Comparison of ENCODE assay signal across 18 cellular contexts in the genomic region with DNA sequence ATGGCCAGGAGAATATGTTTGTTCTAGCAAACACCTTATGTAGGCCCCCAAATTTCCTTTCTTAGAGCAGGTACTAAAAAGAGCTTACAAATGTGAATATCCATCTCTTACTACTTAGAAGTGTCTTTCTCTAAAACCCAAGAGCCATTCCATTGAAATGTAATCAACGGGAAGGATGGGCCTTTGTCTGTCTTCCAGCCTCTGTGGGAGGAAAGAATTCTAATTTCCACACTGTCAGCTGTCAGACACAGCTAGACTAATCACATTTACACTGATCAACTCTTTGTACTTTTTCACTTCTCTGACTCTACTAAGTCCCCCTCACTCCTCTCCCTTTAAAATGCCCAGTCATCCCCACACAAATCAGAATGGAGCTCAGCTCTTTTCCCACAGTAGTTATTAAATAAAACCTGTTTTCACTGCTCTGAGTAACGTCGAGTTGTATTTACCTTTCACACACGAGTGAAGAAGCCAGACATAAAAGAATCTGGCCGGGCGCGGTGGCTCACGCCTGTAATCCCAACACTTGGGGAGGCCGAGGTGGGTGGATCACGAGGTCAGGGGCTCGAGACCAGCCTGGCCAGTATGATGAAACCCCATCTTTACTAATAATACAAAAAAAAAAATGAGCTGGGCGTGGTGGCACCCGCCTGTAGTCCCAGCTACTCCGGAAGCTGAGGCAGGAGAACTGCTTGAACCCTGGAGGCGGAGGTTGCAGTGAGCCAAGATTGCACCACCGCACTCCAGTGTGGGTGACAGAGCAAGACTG. TPM values are rescaled to one million over a fixed set of nuclear protein-coding genes. Genes with fewer than 3 reads are reported as not detected.
DNase-seq lines count a peak whose midpoint lies in the region; ATAC-seq and TF ChIP-seq lines count a peak whose summit lies in the region.
"Had no signal": no experiment of that assay in that cellular context is flagged by ENCODE, and none has a peak within 500 bp of the region (broad histone marks: within the 10 kb centered on the region; RNA-seq: fewer than 3 reads in every experiment).

No MANE protein-coding gene starts in this region.

- H2BK120ac ChIP-seq in H9 (ENCODE audit: low read depth, low read length, poor library complexity, severe bottlenecking): peak overlapping the region; percentile 28

- H2AFZ ChIP-seq in H9 (ENCODE audit: low read length) (no peak overlapping the region), neural progenitor cell (replicated peaks) (no peak overlapping the region)

- H3K4me3 Mint-ChIP-seq in H9: peak overlapping the region; percentile 15 to 27
- peak overlapping the region; percentile 38 for H3K4me3 Mint-ChIP-seq in neural progenitor cell
- H3K4me3 Mint-ChIP-seq: activated CD4-positive, alpha-beta T cell treated with anti-CD3 and anti-CD28 coated beads for 36 hours; activated T-cell treated with anti-CD3 and anti-CD28 coated beads, Interleukin-2, amount 50 U/mL, for 72 hours; CD4-positive, alpha-beta T cell; nephron had no signal

- no peak overlapping the region for H3K14ac ChIP-seq in H9 (ENCODE audit: insufficient read depth, low read length)

- H3K18ac ChIP-seq in H9 (ENCODE audit: insufficient read length, low read depth, low read length): no peak overlapping the region

- H3K56ac ChIP-seq in H9 (ENCODE audit: insufficient read length, low read depth, low read length): no peak overlapping the region

- no peaks in the 10 kb centered on the region for H3K9me3 ChIP-seq in H9 (ENCODE audit: control insufficient read depth, low read depth, low read length)
- no peaks in the 10 kb centered on the region for H3K9me3 ChIP-seq in neural progenitor cell (ENCODE audit: low read depth)
- H3K9me3 ChIP-seq: ascending aorta, gastroesophageal sphincter had no signal

- TF ChIP-seq CTCF in H9 (conservative IDR thresholded peaks at IDR 0.05): no peak
- no peak for TF ChIP-seq CTCF in neural progenitor cell (IDR thresholded peaks at IDR 0.05)

- H3K23me2 ChIP-seq in H9 (ENCODE audit: insufficient read length, low read depth, low read length, poor library complexity, severe bottlenecking): no peaks in the 10 kb centered on the region

- H3K4me1 ChIP-seq in H9 (ENCODE audit: insufficient read depth, low read length): no peaks in the 10 kb centered on the region; the same call in 1 of the 2 replicates
- peaks cover 14% of the 10 kb centered on the region for H3K4me1 ChIP-seq in neural progenitor cell
- H3K4me1 ChIP-seq: ascending aorta, gastroesophageal sphincter had no signal

- no peak for DNase-seq in H9
- DNase-seq in NOMO-1 treated with DMSO at 0.1 percent for 48 hours (lab: John Stamatoyannopoulos, UW; ENCODE audit: unreplicated experiment): peak; percentile 39
- no peak for DNase-seq in epithelial cell of prostate (ENCODE audit: low read depth, low spot score)
- DNase-seq in neural progenitor cell (ENCODE audit: low spot score): peak; percentile 81
- DNase-seq in ACHN: no peak
- no peak for DNase-seq in NCI-H526 (lab: John Stamatoyannopoulos, UW)
- DNase-seq: activated CD4-positive, alpha-beta T cell treated with anti-CD3 and anti-CD28 coated beads for 36 hours; activated T-cell treated with anti-CD3 and anti-CD28 coated beads, Interleukin-2, amount 50 U/mL, for 72 hours; CD4-positive, alpha-beta T cell; effector CD4-positive, alpha-beta T cell; GOT3; kidney; NCI-H2171 had no signal

- H3K79me2 ChIP-seq in H9 (ENCODE audit: insufficient read depth, low read length) (peaks cover 3% of the 10 kb centered on the region), neural progenitor cell (ENCODE audit: low read depth) (peaks cover 71% of the 10 kb centered on the region)

- no peak overlapping the region for H3K4ac ChIP-seq in H9 (ENCODE audit: low read depth, low read length)

- no peak overlapping the region for H3T11ph ChIP-seq in H9 (ENCODE audit: low read length)

- no peak overlapping the region for H2BK15ac ChIP-seq in H9 (ENCODE audit: low read depth, low read length)

- H3K36me3 ChIP-seq in neural progenitor cell: peaks cover 7% of the 10 kb centered on the region

- no peak overlapping the region for H2BK12ac ChIP-seq in H9 (ENCODE audit: insufficient read length, low read depth, low read length)

- peak overlapping the region; percentile 41 for H3K27ac ChIP-seq in H9 (ENCODE audit: insufficient read length, low read depth, low read length)
- H3K27ac ChIP-seq in epithelial cell of prostate: peak overlapping the region; percentile 29
- peak overlapping the region; percentile 93 for H3K27ac ChIP-seq in neural progenitor cell
- H3K27ac ChIP-seq: ascending aorta, gastroesophageal sphincter had no signal

- H4K5ac ChIP-seq in H9 (ENCODE audit: insufficient read length, low read depth, low read length): no peak overlapping the region

- no peak overlapping the region for H4K8ac ChIP-seq in H9 (replicated peaks; ENCODE audit: insufficient read length, low read depth, low read length)

- H3K9me3 Mint-ChIP-seq in H9: no peaks in the 10 kb centered on the region
- no peaks in the 10 kb centered on the region for H3K9me3 Mint-ChIP-seq in neural progenitor cell
- H3K9me3 Mint-ChIP-seq: activated T-cell treated with anti-CD3 and anti-CD28 coated beads, Interleukin-2, amount 50 U/mL, for 72 hours; CD4-positive, alpha-beta T cell; nephron had no signal

- H3K27me3 ChIP-seq in H9 (ENCODE audit: insufficient read depth, low read length) (no peaks in the 10 kb centered on the region), neural progenitor cell (no peaks in the 10 kb centered on the region)
- H3K27me3 ChIP-seq: ascending aorta, gastroesophageal sphincter had no signal

- no peak overlapping the region for H2BK5ac ChIP-seq in H9 (ENCODE audit: insufficient read length, low read length)

- no peak overlapping the region for H3K9ac ChIP-seq in H9 (ENCODE audit: extremely low read depth, insufficient read length, low read length)
- no peak overlapping the region for H3K9ac ChIP-seq in neural progenitor cell

- WGBS in H9 (ENCODE audit: extremely low coverage, insufficient read length, low lambda C conversion rate): no CpG with 5 or more reads among the region's 16 CpGs

- peaks cover 0 to 20% (median 3%) of the 10 kb centered on the region in 3 experiments; a peak in 4 of 7 replicates for H3K36me3 Mint-ChIP-seq in H9 (ENCODE audit: insufficient read depth in 1 of 3, low read depth in 3 of 3)
- peaks cover 10% of the 10 kb centered on the region for H3K36me3 Mint-ChIP-seq in neural progenitor cell

- H3K4me2 ChIP-seq in H9 (ENCODE audit: insufficient read depth, insufficient read length, low read length) (peak overlapping the region; percentile 29), neural progenitor cell (peak overlapping the region; percentile 55)

- no peak overlapping the region for H3K4me3 ChIP-seq in neural progenitor cell
- H3K4me3 ChIP-seq: ascending aorta, gastroesophageal sphincter had no signal

- no peak overlapping the region for H2AK5ac ChIP-seq in H9 (ENCODE audit: insufficient read length, low read length)

- H3K27ac Mint-ChIP-seq in H9 (peak overlapping the region; percentile 72 to 94 (median 78); a peak in 6 of 7 replicates), neural progenitor cell (peak overlapping the region; percentile 85)
- H3K27ac Mint-ChIP-seq: activated CD4-positive, alpha-beta T cell treated with anti-CD3 and anti-CD28 coated beads for 36 hours; activated T-cell treated with anti-CD3 and anti-CD28 coated beads, Interleukin-2, amount 50 U/mL, for 72 hours; CD4-positive, alpha-beta T cell had no signal

- in situ Hi-C loops in ACHN (cut with HindIII; ENCODE audit: low pct_ligation_motif_present, low pct_unique_long_range_greater_than_20kb, low sequenced_read_pairs): no loop called here

- H3F3A ChIP-seq in neural progenitor cell (ENCODE audit: low read depth): peaks cover 28% of the 10 kb centered on the region

- H4K20me1 ChIP-seq in H9 (ENCODE audit: control insufficient read depth, insufficient read depth, insufficient read length) (no peaks in the 10 kb centered on the region), neural progenitor cell (ENCODE audit: low read depth) (peaks cover 29% of the 10 kb centered on the region)

- H4K91ac ChIP-seq in H9 (ENCODE audit: insufficient read length, low read depth, low read length): no peak overlapping the region

- no peak for ATAC-seq in HG02973 (IDR thresholded peaks at IDR 0.05; ENCODE audit: unreplicated experiment)
- ATAC-seq in HG03139 (IDR thresholded peaks at IDR 0.05; ENCODE audit: unreplicated experiment): no peak
- ATAC-seq: activated CD4-positive, alpha-beta T cell treated with anti-CD3 and anti-CD28 coated beads for 36 hours; activated T-cell treated with anti-CD3 and anti-CD28 coated beads, Interleukin-2, amount 50 U/mL, for 72 hours; gastroesophageal sphincter had no signal

- H3K4me1 Mint-ChIP-seq in H9 (peaks cover 47% of the 10 kb centered on the region in 2 experiments), neural progenitor cell (peaks cover 23% of the 10 kb centered on the region)
- H3K4me1 Mint-ChIP-seq: nephron had no signal

- H3K27me3 Mint-ChIP-seq in H9 (ENCODE audit: low read depth) (no peaks in the 10 kb centered on the region), neural progenitor cell (ENCODE audit: insufficient read depth, low read depth) (no peaks in the 10 kb centered on the region)
- H3K27me3 Mint-ChIP-seq: activated CD4-positive, alpha-beta T cell treated with anti-CD3 and anti-CD28 coated beads for 36 hours; CD4-positive, alpha-beta T cell had no signal

- peaks cover 3% of the 10 kb centered on the region for H3K79me1 ChIP-seq in H9 (ENCODE audit: insufficient read depth, low read depth, low read length, poor library complexity, severe bottlenecking)

- H2BK20ac ChIP-seq in H9 (ENCODE audit: low read depth, low read length, poor library complexity, severe bottlenecking): no peak overlapping the region

- no peak overlapping the region for H3K23ac ChIP-seq in H9 (ENCODE audit: insufficient read length, low read depth, low read length)

RNA-seq across cellular contexts. Expression of a gene that starts 13.4 kb away (rescaled TPM):
- 59.4 and 64.2 TPM in 2 replicates for total RNA-seq in H9 (2021)
- 55.1 and 59.8 TPM in 2 replicates for total RNA-seq in neural progenitor cell (ENCODE audit: low replicate concordance)

RNA-seq across cellular contexts. Expression of a gene that starts 14.0 kb away (rescaled TPM):
- total RNA-seq in H9 (2021) (416 and 421 TPM in 2 replicates), neural progenitor cell (ENCODE audit: low replicate concordance) (440 and 474 TPM in 2 replicates)

Comparison
In these comparisons a context has a peak if more than half of its experiments do, and no peak if none do; other contexts are left out.
1. DNase-seq: peak in NOMO-1 treated with DMSO at 0.1 percent for 48 hours (single experiment) and neural progenitor cell (single experiment); none in H9 (single experiment), epithelial cell of prostate (single experiment), ACHN (single experiment) and NCI-H526 (0 of 2).
2. H3K27ac ChIP-seq: peak in every context shown above with its lines; median percentile 93 in neural progenitor cell; 41 in H9; 29 in epithelial cell of prostate.